Comparison of ENCODE assay signal across 13 cellular contexts in genomic region chr5:131289738-131290137, GRCh38. TPM values are rescaled to one million over a fixed set of nuclear protein-coding genes. Genes with fewer than 3 reads are reported as not detected.
DNase-seq lines count a peak whose midpoint lies in the region; ATAC-seq and TF ChIP-seq lines count a peak whose summit lies in the region.
"Had no signal": no experiment of that assay in that cellular context is flagged by ENCODE, and none has a peak within 500 bp of the region (broad histone marks: within the 10 kb centered on the region; RNA-seq: fewer than 3 reads in every experiment).

No MANE protein-coding gene starts in this region.

- H3K9me3 ChIP-seq in KOPT-K1 (ENCODE audit: insufficient read depth, low read length, poor library complexity, severe bottlenecking): no peaks in the 10 kb centered on the region
- H3K9me3 ChIP-seq in aorta (ENCODE audit: control insufficient read depth, low read length): no peaks in the 10 kb centered on the region
- no peaks in the 10 kb centered on the region for H3K9me3 ChIP-seq in prostate gland

- H3K4me1 Mint-ChIP-seq in natural killer cell: peaks cover 56 to 60% of the 10 kb centered on the region in 2 donors

- ATAC-seq in GM18858 (IDR thresholded peaks at IDR 0.05; ENCODE audit: unreplicated experiment): peak; percentile 40
- ATAC-seq in GM21526 (IDR thresholded peaks at IDR 0.05; ENCODE audit: low FRiP score, unreplicated experiment): peak; percentile 40
- ATAC-seq in natural killer cell: peak; percentile 48 to 65 (median 65)
- no peak for ATAC-seq in aorta (ENCODE audit: low FRiP score)
- ATAC-seq: left ventricle myocardium superior, SK-N-SH treated with all-trans-retinoic acid at 6 μM for 48 hours had no signal

- TF ChIP-seq POLR2A in prostate gland (IDR thresholded peaks at IDR 0.05): no peak

- no peaks in the 10 kb centered on the region for H3K4me1 ChIP-seq in aorta (ENCODE audit: control insufficient read depth in 1 of 2, insufficient read depth in 2 of 2, low read length in 2 of 2)
- no peaks in the 10 kb centered on the region for H3K4me1 ChIP-seq in prostate gland (replicated peaks)

- intact Hi-C loops in natural killer cell (cut with micrococcal nuclease): loop anchor here (1.0 to 10.0 kb wide), 2 partner anchors 8 to 815 kb away; no protein-coding TSS in a partner anchor
- intact Hi-C loops in aorta (cut with DNase I): no loop called here
- intact Hi-C loops in prostate gland (cut with DNase I): no loop called here

- H3K27ac Mint-ChIP-seq in natural killer cell: peak overlapping the region; percentile 85 to 92
- H3K27ac Mint-ChIP-seq: progenitor cell of endocrine pancreas had no signal

- H3K27me3 Mint-ChIP-seq in natural killer cell (ENCODE audit: low read depth in 2 of 2): no peaks in the 10 kb centered on the region
- H3K27me3 Mint-ChIP-seq: progenitor cell of endocrine pancreas had no signal

- TF ChIP-seq CTCF in natural killer cell (IDR thresholded peaks at IDR 0.05) (no peak), prostate gland (IDR thresholded peaks at IDR 0.05) (no peak)

- no peaks in the 10 kb centered on the region for H3K36me3 Mint-ChIP-seq in natural killer cell

- peak overlapping the region; percentile 84 for H3K4me3 Mint-ChIP-seq in natural killer cell

- H3K27ac ChIP-seq in KOPT-K1 (ENCODE audit: low read depth, low read length, poor library complexity, severe bottlenecking): peak overlapping the region; percentile 56
- H3K27ac ChIP-seq in aorta (ENCODE audit: low read depth in 1 of 2, low read length in 2 of 2): no peak overlapping the region
- no peak overlapping the region for H3K27ac ChIP-seq in prostate gland

- WGBS in aorta, 2 donors: 94 to 96% methylated on average over 3 of the region's 3 CpGs
- WGBS in prostate gland: 89% methylated on average over 3 of the region's 3 CpGs

- no peaks in the 10 kb centered on the region for H3K9me3 Mint-ChIP-seq in natural killer cell

- DNase-seq in natural killer cell (no peak), aorta (no peak), prostate gland (ENCODE audit: low spot score) (no peak), iPS-NIHi7 (ENCODE audit: extremely low spot score) (no peak), NCI-H1436 (lab: John Stamatoyannopoulos, UW) (no peak)
- DNase-seq: DND-41, left ventricle myocardium superior, NCI-H524 treated with DMSO at 0.1 percent for 48 hours had no signal

- H3K36me3 ChIP-seq in KOPT-K1 (ENCODE audit: insufficient read depth, low read length) (peaks cover 24% of the 10 kb centered on the region), aorta (ENCODE audit: control insufficient read depth in 1 of 2, insufficient read depth in 2 of 2, low read length in 1 of 2) (no peaks in the 10 kb centered on the region), prostate gland (no peaks in the 10 kb centered on the region)

- H3K27me3 ChIP-seq in aorta (ENCODE audit: control insufficient read depth in 1 of 2, insufficient read depth in 2 of 2, low read length in 1 of 2) (no peaks in the 10 kb centered on the region), prostate gland (replicated peaks; ENCODE audit: insufficient read depth) (no peaks in the 10 kb centered on the region)

- no peak overlapping the region for H3K4me3 ChIP-seq in aorta (ENCODE audit: low read length in 2 of 2)
- H3K4me3 ChIP-seq in prostate gland: no peak overlapping the region

RNA-seq across cellular contexts. Expression of gene CDC42SE2, which starts 25.9 kb away (rescaled TPM):
- total RNA-seq in natural killer cell (100 to 1,000 TPM; 140 to 183 (median 166) TPM), aorta (10 to 100 TPM; 20.4 to 25.6 TPM), prostate gland (10 to 100 TPM; 51.0 to 63.5 TPM)
- 10 to 100 TPM; 12.1 to 30.2 TPM for polyA plus RNA-seq in aorta
